23 cellular contexts compared by ENCODE assay signal in genomic region chr1:29357452-29357851, GRCh38.
DNase-seq lines count a peak whose midpoint lies in the region; ATAC-seq, FAIRE-seq and TF ChIP-seq lines count a peak whose summit lies in the region.
"Had no signal": no experiment of that assay in that cellular context is flagged by ENCODE, and none has a peak within 500 bp of the region (broad histone marks: within the 10 kb centered on the region; RNA-seq: fewer than 3 reads in every experiment).

No MANE protein-coding gene starts in this region.

- no peaks in the 10 kb centered on the region for H3K79me2 ChIP-seq in HepG2 (ENCODE audit: insufficient read depth, low read length)

- TF ChIP-seq POLR2A in HepG2 (IDR thresholded peaks at IDR 0.05; ENCODE audit: insufficient read depth in 1 of 2, low read depth in 2 of 2, low read length in 2 of 2) (no peak), right lobe of liver (IDR thresholded peaks at IDR 0.05) (no peak)

- H3K4me1 ChIP-seq in HepG2 (ENCODE audit: insufficient read depth, low read length) (peaks cover 17% of the 10 kb centered on the region), right lobe of liver (no peaks in the 10 kb centered on the region), Panc1 (ENCODE audit: control insufficient read depth, insufficient read depth, low read length) (no peaks in the 10 kb centered on the region), endodermal cell (ENCODE audit: control insufficient read depth, insufficient read depth, low read length) (no peaks in the 10 kb centered on the region)
- H3K4me1 ChIP-seq: A549, Caco-2 had no signal

- H3K9me3 ChIP-seq in HepG2 (ENCODE audit: low read length): no peaks in the 10 kb centered on the region
- H3K9me3 ChIP-seq in right lobe of liver: no peaks in the 10 kb centered on the region
- no peaks in the 10 kb centered on the region for H3K9me3 ChIP-seq in Panc1 (ENCODE audit: control insufficient read depth, insufficient read depth, low read depth, low read length)
- H3K9me3 ChIP-seq in endodermal cell (ENCODE audit: control insufficient read depth, low read length): no peaks in the 10 kb centered on the region
- H3K9me3 ChIP-seq: A549; BLaER1 treated with 17β-estradiol and CSF1 and Interleukin-3, amounts not matched to agents 10 nM and 100 nM; Caco-2 had no signal

- H3K27ac Mint-ChIP-seq in endodermal cell: no peak overlapping the region
- H3K27ac Mint-ChIP-seq: B cell; CD4-positive, alpha-beta T cell; CD8-positive, alpha-beta T cell had no signal

- no peaks in the 10 kb centered on the region for H4K20me1 ChIP-seq in HepG2 (ENCODE audit: insufficient read depth, low read length)
- H4K20me1 ChIP-seq: BLaER1 treated with 17β-estradiol and CSF1 and Interleukin-3, amounts not matched to agents 10 nM and 100 nM had no signal

- POLR2A ChIA-PET in HepG2 (lab: Yijun Ruan, JAX) (no interaction called here), Panc1 (lab: Charles Lee) (interaction anchor here (0.7 kb wide), 2 partner anchors 70 to 977 kb away, joined by 3 to 4 read pairs; no protein-coding TSS in a partner anchor)

- peak overlapping the region; percentile 51; the same call in 1 of the 2 replicates for H3K4me2 ChIP-seq in HepG2 (ENCODE audit: low read depth, low read length)
- H3K4me2 ChIP-seq: A549; BLaER1 treated with 17β-estradiol and CSF1 and Interleukin-3, amounts not matched to agents 10 nM and 100 nM had no signal

- H3K4me3 ChIP-seq in HepG2 (replicated peaks in 1 of 3; ENCODE audit: insufficient read depth in 1 of 3, low read depth in 2 of 3, low read length in 3 of 3): no peak overlapping the region
- H3K4me3 ChIP-seq in right lobe of liver: no peak overlapping the region
- H3K4me3 ChIP-seq in Panc1 (ENCODE audit: low read depth in 2 of 2, low read length in 2 of 2): no peak overlapping the region
- no peak overlapping the region for H3K4me3 ChIP-seq in endodermal cell (ENCODE audit: low read length)
- H3K4me3 ChIP-seq: A549; BLaER1 treated with 17β-estradiol and CSF1 and Interleukin-3, amounts not matched to agents 10 nM and 100 nM had no signal

- no peak for DNase-seq in HepG2 (ENCODE audit: low spot score)
- DNase-seq in right lobe of liver: no peak
- DNase-seq in Panc1 (ENCODE audit: low read depth, low spot score): no peak
- DNase-seq in endodermal cell: peak; percentile 31
- no peak for DNase-seq in activated naive CD4-positive, alpha-beta T cell treated with anti-CD3 and anti-CD28 coated beads, Interleukin-2, amount 50 U/mL, for 16 hours
- no peak for DNase-seq in stimulated activated CD4-positive, alpha-beta T cell treated with anti-CD3 and anti-CD28 coated beads, Interleukin-15, amount 100 ng/mL, for 24 hours
- DNase-seq: AML-193; Caco-2; Calu3; CD4-positive, alpha-beta T cell; CD8-positive, alpha-beta T cell; DMS79 treated with DMSO at 0.1 percent for 48 hours; GF-D8 had no signal

- CTCF ChIA-PET in HepG2 (lab: Yijun Ruan, JAX; ENCODE audit: low intra/inter-chr PET ratio, low total read pairs): no interaction called here
- CTCF ChIA-PET in Panc1 (lab: Charles Lee): interaction anchor here (0.6 kb wide), 1 partner anchor 331 kb away, joined by 3 read pairs; no protein-coding TSS in a partner anchor

- H2AFZ ChIP-seq in HepG2 (ENCODE audit: low read length): no peak overlapping the region

- H3K36me3 Mint-ChIP-seq in endodermal cell (ENCODE audit: low read depth): no peaks in the 10 kb centered on the region
- H3K36me3 Mint-ChIP-seq: CD8-positive, alpha-beta T cell had no signal

- ATAC-seq in HepG2 (peak; percentile 59), right lobe of liver (no peak), Panc1 (0 out of 2 replicates have a peak, but pooled peaks have one; percentile 26), GM19397 (IDR thresholded peaks at IDR 0.05; ENCODE audit: unreplicated experiment) (no peak)
- ATAC-seq: CD8-positive, alpha-beta T cell had no signal

- H3K27ac ChIP-seq in HepG2 (ENCODE audit: extremely low read length, insufficient read depth, low read length) (no peak overlapping the region), right lobe of liver (no peak overlapping the region), Panc1 (ENCODE audit: low read length) (no peak overlapping the region), endodermal cell (ENCODE audit: low read depth, low read length) (no peak overlapping the region)
- H3K27ac ChIP-seq: 22Rv1; A549; BLaER1 treated with 17β-estradiol and CSF1 and Interleukin-3, amounts not matched to agents 10 nM and 100 nM; C4-2B had no signal

- WGBS in HepG2 (ENCODE audit: low lambda C conversion rate): 8% methylated on average over 7 of the region's 7 CpGs
- WGBS in right lobe of liver (ENCODE audit: insufficient coverage, low coverage, low lambda C conversion rate, missing lambda C conversion rate): 58% methylated on average over 6 of the region's 7 CpGs
- WGBS in endodermal cell (ENCODE audit: insufficient coverage in 1 of 2, insufficient read length in 1 of 2), 2 experiments: 79 to 96% methylated on average over 3 to 7 of the region's 7 CpGs

- no peak overlapping the region for H3K9ac ChIP-seq in HepG2 (ENCODE audit: insufficient read depth, low read depth, low read length)
- H3K9ac ChIP-seq in endodermal cell (ENCODE audit: extremely low read depth, low read length, poor library complexity, severe bottlenecking): no peak overlapping the region
- H3K9ac ChIP-seq: BLaER1 treated with 17β-estradiol and CSF1 and Interleukin-3, amounts not matched to agents 10 nM and 100 nM had no signal

- H3K4me1 Mint-ChIP-seq in endodermal cell: peaks cover 9% of the 10 kb centered on the region
- H3K4me1 Mint-ChIP-seq: B cell had no signal

- no peak for FAIRE-seq in HepG2 (lab: Jason Lieb, UNC)
- FAIRE-seq: A549, D721Med, G401.6, GM12891, GM19239 had no signal

- H3K4me3 Mint-ChIP-seq in endodermal cell: no peak overlapping the region
- H3K4me3 Mint-ChIP-seq: B cell; CD4-positive, alpha-beta T cell; CD8-positive, alpha-beta T cell had no signal

- no peak for TF ChIP-seq CTCF in HepG2 (CRISPR knock-in tag; IDR thresholded peaks at IDR 0.05)
- TF ChIP-seq CTCF in right lobe of liver (IDR thresholded peaks at IDR 0.05): no peak
- no peak for TF ChIP-seq CTCF in Panc1 (IDR thresholded peaks at IDR 0.05)
- no peak for TF ChIP-seq CTCF in endodermal cell (conservative IDR thresholded peaks at IDR 0.05)

- H3K9me3 Mint-ChIP-seq in endodermal cell: no peaks in the 10 kb centered on the region
- H3K9me3 Mint-ChIP-seq: CD4-positive, alpha-beta T cell; CD8-positive, alpha-beta T cell had no signal

- H3K27me3 Mint-ChIP-seq in endodermal cell (ENCODE audit: insufficient read depth): peaks cover 12% of the 10 kb centered on the region

- TF ChIP-seq EP300 in HepG2 (IDR thresholded peaks at IDR 0.05; ENCODE audit: low read depth in 2 of 2, low read length in 2 of 2): no peak
- TF ChIP-seq EP300 in HepG2 (CRISPR knock-in tag; IDR thresholded peaks at IDR 0.05; ENCODE audit: borderline replicate concordance): no peak

- in situ Hi-C loops in HepG2 (cut with HindIII; ENCODE audit: extremely low pct_ligation_motif_present, low pct_unique_long_range_greater_than_20kb) (no loop called here), Panc1 (cut with HindIII; ENCODE audit: low pct_unique_long_range_greater_than_20kb, low sequenced_read_pairs) (no loop called here)

- intact Hi-C loops in HepG2 (cut with micrococcal nuclease; ENCODE audit: unreplicated experiment) (no loop called here), right lobe of liver (cut with DNase I) (no loop called here), Panc1 (cut with micrococcal nuclease; ENCODE audit: unreplicated experiment) (no loop called here)

- no peaks in the 10 kb centered on the region for H3K36me3 ChIP-seq in HepG2 (replicated peaks in 1 of 2; ENCODE audit: control insufficient read depth in 1 of 2, insufficient read depth in 2 of 2, low read length in 2 of 2)
- H3K36me3 ChIP-seq in right lobe of liver: no peaks in the 10 kb centered on the region
- no peaks in the 10 kb centered on the region for H3K36me3 ChIP-seq in Panc1 (ENCODE audit: control insufficient read depth, insufficient read depth, low read length)
- H3K36me3 ChIP-seq in endodermal cell (ENCODE audit: control insufficient read depth, insufficient read depth, low read length): no peaks in the 10 kb centered on the region
- H3K36me3 ChIP-seq: BLaER1 treated with 17β-estradiol and CSF1 and Interleukin-3, amounts not matched to agents 10 nM and 100 nM had no signal

- TF ChIP-seq RAD21 in HepG2 (CRISPR knock-in tag; IDR thresholded peaks at IDR 0.05): no peak

- H3K27me3 ChIP-seq in HepG2 (ENCODE audit: control insufficient read depth in 1 of 2, insufficient read depth in 2 of 2, low read length in 2 of 2) (peaks cover 2 to 30% of the 10 kb centered on the region in 2 experiments; a peak in 4 of 5 replicates), right lobe of liver (no peaks in the 10 kb centered on the region), Panc1 (ENCODE audit: control insufficient read depth, insufficient read depth, low read length) (peaks cover 5% of the 10 kb centered on the region), endodermal cell (ENCODE audit: control insufficient read depth, insufficient read depth, low read length, poor library complexity, severe bottlenecking) (peaks cover 9% of the 10 kb centered on the region)
- H3K27me3 ChIP-seq: BLaER1 treated with 17β-estradiol and CSF1 and Interleukin-3, amounts not matched to agents 10 nM and 100 nM had no signal

- BruUV-seq in HepG2 (replicated peaks; lab: Mats Ljungman, UMichigan) (no TSS peak), Panc1 (replicated peaks; lab: Mats Ljungman, UMichigan) (no TSS peak)

TF ChIP-seq in HepG2, 621 proteins besides CTCF, POLR2A, EP300 and RAD21 (continues in another document):
- TF ChIP-seq BCL6 (CRISPR knock-in tag; IDR thresholded peaks at IDR 0.05) (no peak), MIXL1 (CRISPR knock-in tag; IDR thresholded peaks at IDR 0.05) (no peak), SAP130 (CRISPR knock-in tag; IDR thresholded peaks at IDR 0.05; ENCODE audit: low read depth) (0 out of 2 replicates have a peak, but pooled peaks have one; percentile 18), ZNF75D (CRISPR knock-in tag; IDR thresholded peaks at IDR 0.05; ENCODE audit: borderline replicate concordance) (no peak), NCOR1 (IDR thresholded peaks at IDR 0.05; ENCODE audit: borderline replicate concordance, low read length) (no peak), PTBP1 (IDR thresholded peaks at IDR 0.05; ENCODE audit: low read depth, low read length, poor library complexity, severe bottlenecking) (no peak), ZKSCAN8 (CRISPR knock-in tag; IDR thresholded peaks at IDR 0.05; ENCODE audit: borderline replicate concordance) (peak; percentile 89), NFE2L2 (IDR thresholded peaks at IDR 0.05; ENCODE audit: low read length) (no peak), CAMTA2 (CRISPR knock-in tag; IDR thresholded peaks at IDR 0.05; ENCODE audit: borderline replicate concordance) (no peak)

Comparison
In these comparisons a context has a peak if more than half of its experiments do, and no peak if none do; other contexts are left out.
1. ATAC-seq: peak in HepG2 (single experiment) and Panc1 (single experiment); none in right lobe of liver (0 of 4) and GM19397 (single experiment).